ENCODE assay signal across 13 cellular contexts in genomic region chr2:229409751-229410181, GRCh38.
DNase-seq lines count a peak whose midpoint lies in the region; ATAC-seq and TF ChIP-seq lines count a peak whose summit lies in the region.
"Had no signal": no experiment of that assay in that cellular context is flagged by ENCODE, and none has a peak within 500 bp of the region (broad histone marks: within the 10 kb centered on the region; RNA-seq: fewer than 3 reads in every experiment).

No MANE protein-coding gene starts in this region.

- TF ChIP-seq CTCF in Panc1 (IDR thresholded peaks at IDR 0.05) (no peak), foreskin keratinocyte (conservative IDR thresholded peaks at IDR 0.05) (no peak), stomach (IDR thresholded peaks at IDR 0.05) (no peak)

- DNase-seq in ELR (ENCODE audit: low read depth), result peak; percentile 46
- DNase-seq in Panc1 (ENCODE audit: low read depth, low spot score), result no peak
- DNase-seq in foreskin keratinocyte, result peak in 1 of 2 donors; percentile 25
- DNase-seq in stomach, result no peak
- no peak for DNase-seq in HT-29 (ENCODE audit: low spot score)
- DNase-seq in DMS53 treated with DMSO at 0.1 percent for 48 hours (lab: John Stamatoyannopoulos, UW; ENCODE audit: unreplicated experiment), result no peak
- DNase-seq: activated CD4-positive, alpha-beta T cell treated with anti-CD3 and anti-CD28 coated beads for 1 hour; activated T-cell treated with anti-CD3 and anti-CD28 coated beads for 4 hours; NCI-H2081; pancreas had no signal

- BruUV-seq in Panc1 (replicated peaks; lab: Mats Ljungman, UMichigan), result no TSS peak

- POLR2A ChIA-PET in Panc1 (lab: Charles Lee), result no interaction called here

- H3K27ac ChIP-seq in Panc1 (ENCODE audit: low read length) (peak overlapping the region; percentile 57; the same call in 1 of the 2 replicates), foreskin keratinocyte (peak overlapping the region; percentile 99), stomach (peak overlapping the region in 3 of 5 donors; percentile 66 to 82 (median 75))
- H3K27ac ChIP-seq: pancreas had no signal

- 59 to 78% (median 68%) methylated on average over 4 of the region's 4 CpGs for WGBS in stomach, 5 donors

- no peaks in the 10 kb centered on the region for H3K36me3 ChIP-seq in Panc1 (ENCODE audit: control insufficient read depth, insufficient read depth, low read length)
- no peaks in the 10 kb centered on the region for H3K36me3 ChIP-seq in stomach
- H3K36me3 ChIP-seq: pancreas had no signal

- H3K9me3 ChIP-seq in Panc1 (ENCODE audit: control insufficient read depth, insufficient read depth, low read depth, low read length), result no peaks in the 10 kb centered on the region
- peaks cover 0 to 5% (median 0%) of the 10 kb centered on the region in 4 donors for H3K9me3 ChIP-seq in stomach
- H3K9me3 ChIP-seq: pancreas had no signal

- intact Hi-C loops in Panc1 (cut with micrococcal nuclease; ENCODE audit: unreplicated experiment) (no loop called here), stomach (cut with DNase I; ENCODE audit: low total_unique reads) (no loop called here)

- peaks cover 14% of the 10 kb centered on the region for H3K4me1 ChIP-seq in Panc1 (ENCODE audit: control insufficient read depth, insufficient read depth, low read length)
- peaks cover 36% of the 10 kb centered on the region for H3K4me1 ChIP-seq in foreskin keratinocyte
- H3K4me1 ChIP-seq in stomach, result peaks cover 4 to 18% (median 15%) of the 10 kb centered on the region in 4 donors

- no peaks in the 10 kb centered on the region for H3K27me3 ChIP-seq in Panc1 (ENCODE audit: control insufficient read depth, insufficient read depth, low read length)
- H3K27me3 ChIP-seq in foreskin keratinocyte, result no peaks in the 10 kb centered on the region
- no peaks in the 10 kb centered on the region for H3K27me3 ChIP-seq in stomach
- H3K27me3 ChIP-seq: pancreas had no signal

- H3K4me3 ChIP-seq in Panc1 (ENCODE audit: low read depth in 2 of 2, low read length in 2 of 2) (no peak overlapping the region), stomach (no peak overlapping the region)
- H3K4me3 ChIP-seq: lung, pancreas had no signal

- ATAC-seq in Panc1 (no peak), foreskin keratinocyte (no peak), GM18868 (IDR thresholded peaks at IDR 0.05; ENCODE audit: unreplicated experiment) (no peak), SK-N-SH treated with all-trans-retinoic acid at 6 μM for 48 hours (no peak)
- ATAC-seq: pancreas had no signal

- no peak for TF ChIP-seq EP300 in stomach (IDR thresholded peaks at IDR 0.05)

- CTCF ChIA-PET in Panc1 (lab: Charles Lee), result no interaction called here

- no peak for TF ChIP-seq POLR2A in stomach (IDR thresholded peaks at IDR 0.05)

- in situ Hi-C loops in Panc1 (cut with HindIII; ENCODE audit: low pct_unique_long_range_greater_than_20kb, low sequenced_read_pairs), result no loop called here

TF ChIP-seq in SK-N-SH treated with all-trans-retinoic acid at 6 μM for 48 hours, 23 proteins besides CTCF, POLR2A, EP300 and RAD21:
- TF ChIP-seq PATZ1 (CRISPR knock-in tag; IDR thresholded peaks at IDR 0.05; ENCODE audit: borderline replicate concordance), result no peak
- no peak for TF ChIP-seq TSHZ2 (CRISPR knock-in tag; IDR thresholded peaks at IDR 0.05)
- no peak for TF ChIP-seq ARNTL (CRISPR knock-in tag; IDR thresholded peaks at IDR 0.05; ENCODE audit: borderline replicate concordance, low read depth)
- TF ChIP-seq ZFP3 (CRISPR knock-in tag; IDR thresholded peaks at IDR 0.05), result no peak
- no peak for TF ChIP-seq GLIS3 (CRISPR knock-in tag; IDR thresholded peaks at IDR 0.05)
- no peak for TF ChIP-seq PPARA (CRISPR knock-in tag; IDR thresholded peaks at IDR 0.05; ENCODE audit: borderline replicate concordance)
- TF ChIP-seq TCF4 (CRISPR knock-in tag; IDR thresholded peaks at IDR 0.05; ENCODE audit: borderline replicate concordance), result no peak
- no peak for TF ChIP-seq POU6F1 (CRISPR knock-in tag; IDR thresholded peaks at IDR 0.05; ENCODE audit: borderline replicate concordance, low read depth)
- TF ChIP-seq CSDC2 (CRISPR knock-in tag; IDR thresholded peaks at IDR 0.05), result no peak
- no peak for TF ChIP-seq TOX (CRISPR knock-in tag; IDR thresholded peaks at IDR 0.05; ENCODE audit: borderline replicate concordance)
- no peak for TF ChIP-seq BACH2 (CRISPR knock-in tag; IDR thresholded peaks at IDR 0.05; ENCODE audit: borderline replicate concordance)
- no peak for TF ChIP-seq RARB (CRISPR knock-in tag; IDR thresholded peaks at IDR 0.05)
- TF ChIP-seq ESRRG (CRISPR knock-in tag; IDR thresholded peaks at IDR 0.05), result no peak
- no peak for TF ChIP-seq SNAI2 (CRISPR knock-in tag; IDR thresholded peaks at IDR 0.05)
- TF ChIP-seq ZFP30 (CRISPR knock-in tag; IDR thresholded peaks at IDR 0.05), result no peak
- no peak for TF ChIP-seq ZNF565 (CRISPR knock-in tag; conservative IDR thresholded peaks at IDR 0.05; ENCODE audit: low read depth)
- TF ChIP-seq CSRNP3 (CRISPR knock-in tag; IDR thresholded peaks at IDR 0.05), result no peak
